ENCODE assay signal across 20 cellular contexts in genomic region chr9:72947987-72948465, GRCh38. TPM values are rescaled to one million over a fixed set of nuclear protein-coding genes. Genes with fewer than 3 reads are reported as not detected.
DNase-seq lines count a peak whose midpoint lies in the region; ATAC-seq, FAIRE-seq and TF ChIP-seq lines count a peak whose summit lies in the region.
"Had no signal": no experiment of that assay in that cellular context is flagged by ENCODE, and none has a peak within 500 bp of the region (broad histone marks: within the 10 kb centered on the region; RNA-seq: fewer than 3 reads in every experiment).

No MANE protein-coding gene starts in this region.

- H2AFZ ChIP-seq in HepG2 (ENCODE audit: low read length): no peak overlapping the region

- H3K27ac ChIP-seq in ascending aorta (peak overlapping the region; percentile 76 to 91), HepG2 (ENCODE audit: extremely low read length, insufficient read depth, low read length) (peak overlapping the region; percentile 75), small intestine (ENCODE audit: low read depth in 1 of 2, low read length in 1 of 2) (peak overlapping the region; percentile 24 to 60)
- H3K27ac ChIP-seq: BLaER1, SJCRH30 had no signal

- 31% methylated on average over 3 of the region's 3 CpGs for WGBS in HepG2 (ENCODE audit: low lambda C conversion rate)
- 15 to 46% (median 40%) methylated on average over 3 of the region's 3 CpGs for WGBS in small intestine, 3 donors

- H3K4me3 ChIP-seq in ascending aorta (peak overlapping the region; percentile 51 to 69), HepG2 (replicated peaks in 1 of 3; ENCODE audit: insufficient read depth in 1 of 3, low read depth in 2 of 3, low read length in 3 of 3) (peak overlapping the region; percentile 63 to 86 (median 64); a peak in 5 of 6 replicates), small intestine (ENCODE audit: low read depth in 1 of 2, low read length in 2 of 2) (peak overlapping the region in 1 of 2 donors; percentile 25)
- H3K4me3 ChIP-seq: BLaER1, SJCRH30 had no signal

- H3K9me3 ChIP-seq in ascending aorta: no peaks in the 10 kb centered on the region
- no peaks in the 10 kb centered on the region for H3K9me3 ChIP-seq in HepG2 (ENCODE audit: low read length)
- no peaks in the 10 kb centered on the region for H3K9me3 ChIP-seq in small intestine (ENCODE audit: control insufficient read depth, low read depth)
- H3K9me3 ChIP-seq: BLaER1, SJCRH30 had no signal

- no peaks in the 10 kb centered on the region for H3K27me3 ChIP-seq in ascending aorta
- no peaks in the 10 kb centered on the region for H3K27me3 ChIP-seq in HepG2 (ENCODE audit: control insufficient read depth in 1 of 2, insufficient read depth in 2 of 2, low read length in 2 of 2)
- H3K27me3 ChIP-seq in small intestine (ENCODE audit: control insufficient read depth in 2 of 2, insufficient read depth in 2 of 2, low read length in 2 of 2): no peaks in the 10 kb centered on the region
- H3K27me3 ChIP-seq: BLaER1, SJCRH30 had no signal

- TSS peak; percentile 73 for BruUV-seq in HepG2 (replicated peaks; lab: Mats Ljungman, UMichigan)

- H3K36me3 Mint-ChIP-seq in HFFc6 (ENCODE audit: low read depth) (peaks cover 15% of the 10 kb centered on the region; the same call in 1 of the 2 replicates), glutamatergic neuron (ENCODE audit: unreplicated experiment) (no peaks in the 10 kb centered on the region)
- H3K36me3 Mint-ChIP-seq: activated naive CD4-positive, alpha-beta T cell treated with anti-CD3 and anti-CD28 coated beads, Interleukin-2, amount 50 U/mL, for 24 hours; memory B cell had no signal

- H3K4me1 Mint-ChIP-seq in HFFc6 (ENCODE audit: low read depth) (peaks cover 69% of the 10 kb centered on the region), glutamatergic neuron (ENCODE audit: low read depth, unreplicated experiment) (no peaks in the 10 kb centered on the region)
- H3K4me1 Mint-ChIP-seq: activated naive CD4-positive, alpha-beta T cell treated with anti-CD3 and anti-CD28 coated beads, Interleukin-2, amount 50 U/mL, for 24 hours had no signal

- H3K4me3 Mint-ChIP-seq in HFFc6 (peak overlapping the region; percentile 87; the same call in 1 of the 2 replicates), glutamatergic neuron (ENCODE audit: unreplicated experiment) (no peak overlapping the region)
- H3K4me3 Mint-ChIP-seq: activated naive CD4-positive, alpha-beta T cell treated with anti-CD3 and anti-CD28 coated beads, Interleukin-2, amount 50 U/mL, for 24 hours; memory B cell had no signal

- H3K27ac Mint-ChIP-seq in HFFc6 (peak overlapping the region; percentile 2; the same call in 1 of the 2 replicates), glutamatergic neuron (ENCODE audit: unreplicated experiment) (no peak overlapping the region)
- H3K27ac Mint-ChIP-seq: activated naive CD4-positive, alpha-beta T cell treated with anti-CD3 and anti-CD28 coated beads, Interleukin-2, amount 50 U/mL, for 24 hours; memory B cell had no signal

- in situ Hi-C loops in HepG2 (cut with HindIII; ENCODE audit: extremely low pct_ligation_motif_present, low pct_unique_long_range_greater_than_20kb): no loop called here

- 0 out of 4 replicates have a peak, but pooled peaks of 1 of the 2 experiments have one; percentile 31 for TF ChIP-seq POLR2A in HepG2 (IDR thresholded peaks at IDR 0.05; ENCODE audit: insufficient read depth in 1 of 2, low read depth in 2 of 2, low read length in 2 of 2)

- no peaks in the 10 kb centered on the region for H3K9me3 Mint-ChIP-seq in HFFc6
- H3K9me3 Mint-ChIP-seq in glutamatergic neuron (ENCODE audit: unreplicated experiment): no peaks in the 10 kb centered on the region
- H3K9me3 Mint-ChIP-seq: activated naive CD4-positive, alpha-beta T cell treated with anti-CD3 and anti-CD28 coated beads, Interleukin-2, amount 50 U/mL, for 24 hours; memory B cell had no signal

- CTCF ChIA-PET in HepG2 (lab: Yijun Ruan, JAX; ENCODE audit: low intra/inter-chr PET ratio, low total read pairs): no interaction called here

- H3K9ac ChIP-seq in HepG2 (ENCODE audit: insufficient read depth, low read depth, low read length): peak overlapping the region; percentile 74
- H3K9ac ChIP-seq: BLaER1 had no signal

- peaks cover 98% of the 10 kb centered on the region for H3K79me2 ChIP-seq in HepG2 (ENCODE audit: insufficient read depth, low read length)

- H3K4me2 ChIP-seq in HepG2 (ENCODE audit: low read depth, low read length): peak overlapping the region; percentile 77
- H3K4me2 ChIP-seq: BLaER1 had no signal

- H3K36me3 ChIP-seq in ascending aorta: no peaks in the 10 kb centered on the region
- H3K36me3 ChIP-seq in HepG2 (replicated peaks in 1 of 2; ENCODE audit: control insufficient read depth in 1 of 2, insufficient read depth in 2 of 2, low read length in 2 of 2): no peaks in the 10 kb centered on the region; a peak in 1 of 5 replicates
- no peaks in the 10 kb centered on the region for H3K36me3 ChIP-seq in small intestine (ENCODE audit: control insufficient read depth in 2 of 2, insufficient read depth in 2 of 2, low read length in 2 of 2)
- H3K36me3 ChIP-seq: BLaER1, SJCRH30 had no signal

- FAIRE-seq in HepG2 (lab: Jason Lieb, UNC) (no peak), small intestine (lab: Jason Lieb, UNC) (no peak)
- FAIRE-seq: GM12892, GM19239 had no signal

- peak; percentile 30 for ATAC-seq in HepG2

- POLR2A ChIA-PET in HepG2 (lab: Yijun Ruan, JAX): interaction anchor here (1.0 to 4.3 kb wide), 7 partner anchors 10 to 91 kb away, joined by 3 to 20 read pairs (median 5); no protein-coding TSS in a partner anchor

- H3K27me3 Mint-ChIP-seq in HFFc6 (ENCODE audit: insufficient read depth): peaks cover 6% of the 10 kb centered on the region; the same call in 1 of the 2 replicates
- no peaks in the 10 kb centered on the region for H3K27me3 Mint-ChIP-seq in glutamatergic neuron (ENCODE audit: unreplicated experiment)

- peaks cover 0 to 14% of the 10 kb centered on the region in 2 donors for H3K4me1 ChIP-seq in ascending aorta
- peaks cover 65% of the 10 kb centered on the region for H3K4me1 ChIP-seq in HepG2 (ENCODE audit: insufficient read depth, low read length)
- peaks cover 2 to 5% of the 10 kb centered on the region in 2 donors for H3K4me1 ChIP-seq in small intestine (ENCODE audit: control insufficient read depth in 2 of 2, insufficient read depth in 1 of 2, low read depth in 1 of 2, low read length in 1 of 2)
- H3K4me1 ChIP-seq: SJCRH30 had no signal

- TF ChIP-seq CTCF in HFFc6 (IDR thresholded peaks at IDR 0.05) (no peak), ascending aorta (IDR thresholded peaks at IDR 0.05) (no peak), HepG2 (CRISPR knock-in tag; IDR thresholded peaks at IDR 0.05) (no peak), glutamatergic neuron (IDR thresholded peaks at IDR 0.05; ENCODE audit: partially characterized antibody, unreplicated experiment) (no peak)

- DNase-seq in HFFc6: no peak
- no peak for DNase-seq in ascending aorta (ENCODE audit: low spot score in 2 of 2)
- peak; percentile 55 for DNase-seq in HepG2 (ENCODE audit: low spot score)
- no peak for DNase-seq in small intestine
- no peak for DNase-seq in glutamatergic neuron
- DNase-seq in GOT3 (lab: John Stamatoyannopoulos, UW): no peak
- DNase-seq in putamen (ENCODE audit: low spot score): no peak
- DNase-seq in NCI-H524 treated with DMSO at 0.1 percent for 48 hours (lab: John Stamatoyannopoulos, UW): no peak
- DNase-seq: caudate nucleus; EL; hippocampal formation; KBM-7; NCI-H187 treated with DMSO at 0.1 percent for 48 hours; SJCRH30; stimulated activated CD4-positive, alpha-beta T cell treated with anti-CD3 and anti-CD28 coated beads, Interleukin-1b, Interleukin-23, amount 100 ng/mL, for 48 hours had no signal

- no peaks in the 10 kb centered on the region for H4K20me1 ChIP-seq in HepG2 (ENCODE audit: insufficient read depth, low read length)
- H4K20me1 ChIP-seq: BLaER1 had no signal

- TF ChIP-seq EP300 in HepG2 (IDR thresholded peaks at IDR 0.05; ENCODE audit: low read depth in 2 of 2, low read length in 2 of 2) (no peak), HepG2 (CRISPR knock-in tag; IDR thresholded peaks at IDR 0.05; ENCODE audit: borderline replicate concordance) (no peak)

- TF ChIP-seq RAD21 in HepG2 (CRISPR knock-in tag; IDR thresholded peaks at IDR 0.05): no peak

- intact Hi-C loops in ascending aorta (cut with DNase I): loop anchor here (5.0 to 10.0 kb wide), 2 partner anchors 91 to 237 kb away; no protein-coding TSS in a partner anchor
- intact Hi-C loops in HepG2 (cut with micrococcal nuclease; ENCODE audit: unreplicated experiment): no loop called here

TF ChIP-seq in HepG2, 621 proteins besides CTCF, POLR2A, EP300 and RAD21 (continues in another document):
- TF ChIP-seq ZNF678 (CRISPR knock-in tag; IDR thresholded peaks at IDR 0.05) (no peak), SPEN (CRISPR knock-in tag; IDR thresholded peaks at IDR 0.05; ENCODE audit: low read depth) (no peak), ZNF350 (CRISPR knock-in tag; IDR thresholded peaks at IDR 0.05; ENCODE audit: borderline replicate concordance, low read depth) (no peak)

RNA-seq across cellular contexts. Expression of gene ALDH1A1, which starts 4.8 kb away (rescaled TPM):
- total RNA-seq in HFFc6 (2021; fragmentation: NEBNext Ultra II Directional; extraction: Animal tissue kit (Norgen Biotek cat#: 25700)): 100 to 1,000 TPM; 166 to 720 (median 656) TPM
- total RNA-seq in ascending aorta (43.9 TPM), HepG2 (2016; rRNA removed; fragmentation: Illumina TruSeq; extraction: Trizol) (439 and 686 TPM in 2 replicates), glutamatergic neuron (ENCODE audit: unreplicated experiment) (not detected)
- 23.4 and 28.1 TPM in 2 replicates for total RNA-seq in HepG2 (2016; cell fraction: cytosol; rRNA removed; fragmentation: Illumina TruSeq; extraction: Trizol; ENCODE audit: low read depth)
- 431 and 688 TPM in 2 replicates for total RNA-seq in HepG2 (2016; cell fraction: insoluble cytoplasmic fraction; rRNA removed; fragmentation: Illumina TruSeq; extraction: Trizol)
- total RNA-seq in HepG2 (2016; cell fraction: membrane; rRNA removed; fragmentation: Illumina TruSeq; extraction: Trizol): 55.9 and 65.7 TPM in 2 replicates
- total RNA-seq in HepG2 (2016; cell fraction: nucleus; rRNA removed; fragmentation: Illumina TruSeq; extraction: Trizol): 230 and 235 TPM in 2 replicates
- polyA plus RNA-seq in HepG2 (2011; rRNA removed) (50.0 and 88.2 TPM in 2 replicates), small intestine (100 to 1,000 TPM; 201 to 828 (median 310) TPM)
- polyA plus RNA-seq in HepG2 (2011; cell fraction: cytosol; rRNA removed): 43.0 and 53.0 TPM in 2 replicates
- polyA plus RNA-seq in HepG2 (2011; cell fraction: nucleus; rRNA removed): 15.1 and 17.0 TPM in 2 replicates
- 160 and 206 TPM in 2 replicates for polyA plus RNA-seq in HepG2 (2012)
- 21.3 and 24.3 TPM in 2 replicates for polyA plus RNA-seq in HepG2 (2016; cell fraction: cytosol; fragmentation: Illumina TruSeq; extraction: Trizol; ENCODE audit: low read depth)
- polyA plus RNA-seq in HepG2 (2016; cell fraction: insoluble cytoplasmic fraction; fragmentation: Illumina TruSeq; extraction: Trizol; ENCODE audit: low read depth): 619 and 655 TPM in 2 replicates
- polyA plus RNA-seq in HepG2 (2016; cell fraction: membrane; fragmentation: Illumina TruSeq; extraction: Trizol; ENCODE audit: low read depth): 40.3 and 48.6 TPM in 2 replicates
- polyA plus RNA-seq in HepG2 (2016; cell fraction: nucleus; fragmentation: Illumina TruSeq; extraction: Trizol; ENCODE audit: insufficient read depth, low read depth): 212 and 215 TPM in 2 replicates
- polyA minus RNA-seq in HepG2 (2011; rRNA and poly(A)+ RNA removed; ENCODE audit: low replicate concordance): 40.3 TPM in 1 of 2 replicates, not detected in the other
- polyA minus RNA-seq in HepG2 (2011; cell fraction: cytosol; rRNA and poly(A)+ RNA removed): 50.9 and 76.9 TPM in 2 replicates
- 88.4 and 90.4 TPM in 2 replicates for polyA minus RNA-seq in HepG2 (2011; cell fraction: nucleus; rRNA and poly(A)+ RNA removed)

Comparison
In these comparisons a context has a peak if more than half of its experiments do, and no peak if none do; other contexts are left out.
1. RNA of gene ALDH1A1, which starts 4.8 kb away (total RNA-seq): 166 to 720 TPM in HFFc6, 23.4 to 688 TPM in HepG2 and 43.9 TPM in ascending aorta (single experiment); not detected in glutamatergic neuron (single experiment); every median in the first group is over 10 times any median in the second.
2. Peak in every context shown above with its lines, with median percentiles within 50 percentile points of each other: H3K27ac ChIP-seq.